In the genomic region with DNA sequence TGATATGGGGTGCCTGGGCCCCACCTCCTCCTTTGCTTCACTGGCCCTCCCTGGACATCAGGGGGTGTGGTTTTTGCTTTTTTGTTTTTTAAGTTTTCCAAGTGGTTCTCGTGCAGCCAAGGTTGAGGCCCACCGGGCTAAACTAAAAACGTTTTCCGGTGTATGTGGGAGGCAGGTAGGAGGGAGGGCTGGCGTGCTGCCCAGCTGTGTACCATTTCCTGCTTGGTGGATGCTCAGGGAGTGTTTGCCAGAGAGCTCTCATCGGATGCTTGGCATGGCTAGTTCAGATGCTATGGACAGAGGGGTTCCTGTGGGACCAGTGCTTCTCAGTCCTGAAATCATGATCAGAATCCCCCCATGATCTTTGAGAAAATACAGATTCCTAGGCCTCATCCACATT, we compare ENCODE assay signal across 22 cellular contexts.
A peak's percentile ranks its signal among the peaks of the same experiment; 100 is the strongest.
DNase-seq lines count a peak whose midpoint lies in the region; ATAC-seq and TF ChIP-seq lines count a peak whose summit lies in the region.
"Had no signal": no experiment of that assay in that cellular context is flagged by ENCODE, and none has a peak within 500 bp of the region (broad histone marks: within the 10 kb centered on the region; RNA-seq: fewer than 3 reads in every experiment).

No MANE protein-coding gene starts in this region.

- no peak overlapping the region for H3K4me3 ChIP-seq in IMR-90 (ENCODE audit: insufficient read depth, low read depth, low read length)
- H3K4me3 ChIP-seq: A549, transverse colon had no signal

- H3K4ac ChIP-seq in IMR-90 (ENCODE audit: low read depth, low read length), result no peak overlapping the region

- CTCF ChIA-PET in IMR-90 (lab: Yijun Ruan, JAX), result no interaction called here

- no peak overlapping the region for H3K4me2 ChIP-seq in IMR-90 (ENCODE audit: low read depth, low read length)
- H3K4me2 ChIP-seq: A549 had no signal

- H3K4me1 ChIP-seq in IMR-90 (ENCODE audit: control insufficient read depth, insufficient read depth, low read length), result peaks cover 44% of the 10 kb centered on the region
- H3K4me1 ChIP-seq: A549 had no signal

- dilution Hi-C loops in IMR-90 (cut with HindIII; ENCODE audit: low sequenced_read_pairs, unreplicated experiment), result no loop called here

- no peak overlapping the region for H2BK5ac ChIP-seq in IMR-90 (ENCODE audit: low read depth, low read length, poor library complexity, severe bottlenecking)

- no peak overlapping the region for H3K27ac ChIP-seq in IMR-90 (ENCODE audit: insufficient read depth, low read length)
- H3K27ac ChIP-seq: A549, brain microvascular endothelial cell had no signal

- H2BK20ac ChIP-seq in IMR-90 (ENCODE audit: low read depth, low read length), result 0 out of 2 replicates have a peak overlapping the region, but pooled peaks have one; percentile 37

- ATAC-seq in IMR-90 (ENCODE audit: low read depth) (no peak), GM18870 (IDR thresholded peaks at IDR 0.05; ENCODE audit: unreplicated experiment) (no peak), HG03280 (IDR thresholded peaks at IDR 0.05; ENCODE audit: unreplicated experiment) (no peak)
- ATAC-seq: A549; activated CD8-positive, alpha-beta memory T cell treated with anti-CD3 and anti-CD28 coated beads, Interleukin-2, amount 10 ng/mL, durations not matched to agents 7 days and 5 days; CD8-positive, alpha-beta T cell; esophagus mucosa; WTC11 had no signal

- no peak overlapping the region for H4K5ac ChIP-seq in IMR-90 (ENCODE audit: low read depth, low read length)

- no peaks in the 10 kb centered on the region for H3K27me3 ChIP-seq in IMR-90 (ENCODE audit: control insufficient read depth, insufficient read depth, low read length)
- H3K27me3 ChIP-seq: brain microvascular endothelial cell, transverse colon had no signal

- WGBS in IMR-90 (ENCODE audit: extremely low coverage in 2 of 2, insufficient read length in 1 of 2), 2 experiments, result 57% methylated on average over 5 of the region's 6 CpGs; no CpG with 5 or more reads in 1 of the 2 experiments

- in situ Hi-C loops in IMR-90 (cut with MboI; ENCODE audit: low sequenced_read_pairs), result loop anchor here (25.0 kb wide), 2 partner anchors 487 to 637 kb away; a partner anchor contains a TSS

- peaks cover 4% of the 10 kb centered on the region; the same call in 1 of the 2 replicates for H4K20me1 ChIP-seq in IMR-90 (ENCODE audit: insufficient read depth, low read length)

- no TSS peak for BruUV-seq in IMR-90 (replicated peaks; lab: Mats Ljungman, UMichigan)

- no peak overlapping the region for H3K9ac ChIP-seq in IMR-90 (ENCODE audit: low read depth, low read length)

- no peaks in the 10 kb centered on the region for H3K36me3 ChIP-seq in IMR-90 (ENCODE audit: control insufficient read depth, insufficient read depth, low read length)
- H3K36me3 ChIP-seq: brain microvascular endothelial cell, transverse colon had no signal

- H3K14ac ChIP-seq in IMR-90 (replicated peaks; ENCODE audit: low read depth, low read length), result no peak overlapping the region

- TF ChIP-seq POLR2A in IMR-90 (IDR thresholded peaks at IDR 0.05; ENCODE audit: low read depth, low read length), result no peak

- H3K23ac ChIP-seq in IMR-90 (ENCODE audit: low read depth, low read length), result no peak overlapping the region

- no peaks in the 10 kb centered on the region for H3K9me3 ChIP-seq in IMR-90 (ENCODE audit: control insufficient read depth, insufficient read depth, low read length)
- H3K9me3 ChIP-seq: A549, transverse colon had no signal

- H2BK120ac ChIP-seq in IMR-90 (ENCODE audit: low read depth, low read length), result no peak overlapping the region

- no peak for TF ChIP-seq RAD21 in IMR-90 (IDR thresholded peaks at IDR 0.05; ENCODE audit: low read length)

- no peak overlapping the region for H3K56ac ChIP-seq in IMR-90 (ENCODE audit: extremely low read depth, insufficient read depth, low read length)

- no peak overlapping the region; the same call in 1 of the 2 replicates for H3K18ac ChIP-seq in IMR-90 (ENCODE audit: low read depth, low read length)

- no peak overlapping the region for H2AK9ac ChIP-seq in IMR-90 (replicated peaks; ENCODE audit: low read depth, low read length, poor library complexity)

- POLR2A ChIA-PET in IMR-90 (lab: Charles Lee; ENCODE audit: unreplicated experiment), result no interaction called here

- DNase-seq in NCI-H748 (lab: John Stamatoyannopoulos, UW; ENCODE audit: unreplicated experiment) (peak; percentile 2), NCI-H748 treated with DMSO at 0.1 percent for 48 hours (lab: John Stamatoyannopoulos, UW) (no peak), IMR-90 (no peak), UCSD-AML1 (lab: John Stamatoyannopoulos, UW; ENCODE audit: unreplicated experiment) (peak; percentile 65), renal cortical epithelial cell (ENCODE audit: low read depth) (peak; percentile 66), NCI-H1436 (lab: John Stamatoyannopoulos, UW) (no peak)
- DNase-seq: activated CD8-positive, alpha-beta memory T cell treated with anti-CD3 and anti-CD28 coated beads, Interleukin-2, amount 10 ng/mL, durations not matched to agents 7 days and 5 days; brain microvascular endothelial cell; dermis blood vessel endothelial cell; GF-D8; HFFc6; NCI-H1048; NK-92 treated with Interleukin-12 subunit alpha and Interleukin-12 subunit beta, amount 100 ng/mL, for 24 hours; nucleus accumbens; stimulated activated CD4-positive, alpha-beta T cell treated with anti-CD3 and anti-CD28 coated beads, Interleukin-4, amount 100 ng/mL, for 4 hours; transverse colon had no signal

- TF ChIP-seq CTCF in IMR-90 (conservative IDR thresholded peaks at IDR 0.05; ENCODE audit: low read depth, low read length), result no peak

- H4K8ac ChIP-seq in IMR-90 (ENCODE audit: low read depth in 2 of 2, low read length in 2 of 2), result no peak overlapping the region

- H3K9me1 ChIP-seq in IMR-90 (ENCODE audit: insufficient read depth, low read length), result peaks cover 29% of the 10 kb centered on the region

- H2AFZ ChIP-seq in IMR-90 (replicated peaks; ENCODE audit: low read length, poor library complexity), result no peak overlapping the region

- H3K79me1 ChIP-seq in IMR-90 (ENCODE audit: low read depth in 1 of 2, low read length in 2 of 2), result peaks cover under 1 to 15% of the 10 kb centered on the region in 2 experiments; a peak in 2 of 4 replicates

- intact Hi-C loops in IMR-90 (cut with micrococcal nuclease), result no loop called here

- no peak overlapping the region for H4K91ac ChIP-seq in IMR-90 (ENCODE audit: insufficient read depth, low read depth, low read length)

- no peak overlapping the region for H2BK15ac ChIP-seq in IMR-90 (ENCODE audit: low read depth, low read length)

- no peak overlapping the region for H2AK5ac ChIP-seq in IMR-90 (ENCODE audit: low read depth, low read length)

TF ChIP-seq in IMR-90, 13 proteins besides CTCF, POLR2A, EP300 and RAD21:
- no peak for TF ChIP-seq FOS (IDR thresholded peaks at IDR 0.05; ENCODE audit: low read depth, low read length)
- no peak for TF ChIP-seq BHLHE40 (IDR thresholded peaks at IDR 0.05; ENCODE audit: low read depth, low read length)
- no peak for TF ChIP-seq MAZ (IDR thresholded peaks at IDR 0.05; ENCODE audit: borderline replicate concordance, low read depth, low read length)
- TF ChIP-seq SMC3 (IDR thresholded peaks at IDR 0.05; ENCODE audit: low read depth, low read length), result no peak
- TF ChIP-seq, protein P1, sequence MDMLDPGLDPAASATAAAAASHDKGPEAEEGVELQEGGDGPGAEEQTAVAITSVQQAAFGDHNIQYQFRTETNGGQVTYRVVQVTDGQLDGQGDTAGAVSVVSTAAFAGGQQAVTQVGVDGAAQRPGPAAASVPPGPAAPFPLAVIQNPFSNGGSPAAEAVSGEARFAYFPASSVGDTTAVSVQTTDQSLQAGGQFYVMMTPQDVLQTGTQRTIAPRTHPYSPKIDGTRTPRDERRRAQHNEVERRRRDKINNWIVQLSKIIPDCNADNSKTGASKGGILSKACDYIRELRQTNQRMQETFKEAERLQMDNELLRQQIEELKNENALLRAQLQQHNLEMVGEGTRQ (IDR thresholded peaks at IDR 0.05; ENCODE audit: low read depth, low read length), result no peak
- TF ChIP-seq MXI1 (IDR thresholded peaks at IDR 0.05; ENCODE audit: borderline replicate concordance, low read depth, low read length), result no peak
- no peak for TF ChIP-seq CEBPB (IDR thresholded peaks at IDR 0.05; ENCODE audit: low read depth, low read length)
- no peak for TF ChIP-seq RFX5 (IDR thresholded peaks at IDR 0.05; ENCODE audit: low read depth, low read length)
- TF ChIP-seq, protein P2, sequence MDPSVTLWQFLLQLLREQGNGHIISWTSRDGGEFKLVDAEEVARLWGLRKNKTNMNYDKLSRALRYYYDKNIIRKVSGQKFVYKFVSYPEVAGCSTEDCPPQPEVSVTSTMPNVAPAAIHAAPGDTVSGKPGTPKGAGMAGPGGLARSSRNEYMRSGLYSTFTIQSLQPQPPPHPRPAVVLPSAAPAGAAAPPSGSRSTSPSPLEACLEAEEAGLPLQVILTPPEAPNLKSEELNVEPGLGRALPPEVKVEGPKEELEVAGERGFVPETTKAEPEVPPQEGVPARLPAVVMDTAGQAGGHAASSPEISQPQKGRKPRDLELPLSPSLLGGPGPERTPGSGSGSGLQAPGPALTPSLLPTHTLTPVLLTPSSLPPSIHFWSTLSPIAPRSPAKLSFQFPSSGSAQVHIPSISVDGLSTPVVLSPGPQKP (IDR thresholded peaks at IDR 0.05; ENCODE audit: borderline replicate concordance, low read depth, low read length), result no peak
- no peak for TF ChIP-seq RCOR1 (IDR thresholded peaks at IDR 0.05; ENCODE audit: insufficient replicate concordance, low read length)
- no peak for TF ChIP-seq NFE2L2 (IDR thresholded peaks at IDR 0.05; ENCODE audit: low read depth, low read length)
- no peak for TF ChIP-seq CHD1 (IDR thresholded peaks at IDR 0.05; ENCODE audit: low read depth, low read length)
- TF ChIP-seq MAFK (IDR thresholded peaks at IDR 0.05; ENCODE audit: low read depth, low read length), result no peak

Comparison
In these comparisons a context has a peak if more than half of its experiments do, and no peak if none do; other contexts are left out.
1. DNase-seq: peak in NCI-H748 (single experiment), UCSD-AML1 (single experiment) and renal cortical epithelial cell (single experiment); none in NCI-H748 treated with DMSO at 0.1 percent for 48 hours (single experiment), IMR-90 (single experiment) and NCI-H1436 (single experiment).